In the genomic region with DNA sequence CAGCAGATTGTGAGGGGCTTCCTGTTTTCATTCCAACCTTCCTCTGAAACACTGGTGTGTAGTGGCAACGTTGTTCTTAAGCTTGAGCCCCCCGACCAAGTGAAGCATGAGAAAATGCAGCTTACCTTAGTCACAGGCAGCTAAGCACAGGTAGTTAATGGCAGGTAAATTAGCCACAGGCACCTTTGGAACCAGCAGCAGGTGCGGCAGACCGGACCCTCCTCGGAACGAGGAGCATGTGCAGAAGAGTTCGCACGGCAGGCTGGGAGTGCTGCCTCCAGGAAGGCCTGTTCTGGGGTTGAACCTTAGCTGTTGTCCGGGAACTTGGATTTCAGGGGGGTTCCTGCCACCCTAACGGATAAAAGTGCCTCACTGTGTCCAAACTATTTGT, we compare ENCODE assay signal across 26 cellular contexts. TPM values are rescaled to one million over a fixed set of nuclear protein-coding genes. Genes with fewer than 3 reads are reported as not detected.
DNase-seq lines count a peak whose midpoint lies in the region; ATAC-seq, FAIRE-seq and TF ChIP-seq lines count a peak whose summit lies in the region.
"Had no signal": no experiment of that assay in that cellular context is flagged by ENCODE, and none has a peak within 500 bp of the region (broad histone marks: within the 10 kb centered on the region; RNA-seq: fewer than 3 reads in every experiment).

No MANE protein-coding gene starts in this region.

- DNase-seq in NCI-H2029 (lab: John Stamatoyannopoulos, UW) (peak; percentile 20), NCI-H2029 treated with DMSO at 0.1 percent for 48 hours (lab: John Stamatoyannopoulos, UW) (no peak), trophoblast cell (peak; percentile 32 to 39), RCC 7860 (ENCODE audit: low spot score) (no peak), AG08395 (ENCODE audit: low spot score) (no peak)
- DNase-seq: 8988T; activated CD4-positive, alpha-beta memory T cell treated with anti-CD3 and anti-CD28 coated beads, Interleukin-2, amount 10 ng/mL, durations not matched to agents 7 days and 5 days; activated naive CD4-positive, alpha-beta T cell treated with anti-CD3 and anti-CD28 coated beads for 36 hours; activated T-cell treated with anti-CD3 and anti-CD28 coated beads, Interleukin-2, amount 50 U/mL, for 4 hours; glutamatergic neuron; Karpas-422; left lung; midbrain; NCI-H1930; NCI-H510A treated with DMSO at 0.1 percent for 48 hours; SHP77; stimulated activated CD4-positive, alpha-beta T cell treated with anti-CD3 and anti-CD28 coated beads, Interleukin-1b, Interleukin-23, amount 100 ng/mL, for 48 hours; stimulated activated naive B cell treated with anti-CD40 and anti-IgM and Interleukin-4, amounts not matched to agents 10 μg/mL and 1 μg/mL and 100 μg/mL, for 72 hours; testis had no signal

- H2BK5ac ChIP-seq in trophoblast cell (ENCODE audit: low read depth, low read length, poor library complexity), result peak overlapping the region; percentile 49

- H3K4me3 ChIP-seq in DOHH2 (ENCODE audit: low read length), result peak overlapping the region; percentile 36
- H3K4me3 ChIP-seq in duodenal mucosa (ENCODE audit: low read depth in 1 of 2, low read length in 2 of 2), result peak overlapping the region in 1 of 2 donors; percentile 44
- H3K4me3 ChIP-seq in trophoblast cell (ENCODE audit: low read depth, low read length), result no peak overlapping the region
- H3K4me3 ChIP-seq: cardiac muscle cell, GM23248, left lung, testis had no signal

- H3K27me3 ChIP-seq in DOHH2 (ENCODE audit: control insufficient read depth, low read length), result no peaks in the 10 kb centered on the region
- H3K27me3 ChIP-seq in duodenal mucosa (ENCODE audit: control insufficient read depth in 1 of 2, insufficient read depth in 2 of 2, low read length in 2 of 2), result no peaks in the 10 kb centered on the region
- H3K27me3 ChIP-seq in trophoblast cell (ENCODE audit: insufficient read depth, low read length), result no peaks in the 10 kb centered on the region
- H3K27me3 ChIP-seq: testis had no signal

- no peak for TF ChIP-seq CTCF in DOHH2 (IDR thresholded peaks at IDR 0.05; ENCODE audit: low read depth, low read length, poor library complexity, severe bottlenecking)

- no peak overlapping the region for H4K12ac ChIP-seq in trophoblast cell (ENCODE audit: low read depth, low read length)

- H2AK5ac ChIP-seq in trophoblast cell (ENCODE audit: low read length), result peak overlapping the region; percentile 30

- no peaks in the 10 kb centered on the region for H3K9me2 ChIP-seq in DOHH2 (replicated peaks; ENCODE audit: control insufficient read depth, low read length)

- peak overlapping the region; percentile 55 for H3K4me2 ChIP-seq in DOHH2 (ENCODE audit: low read length)
- H3K4me2 ChIP-seq in trophoblast cell (ENCODE audit: low read length), result peak overlapping the region; percentile 43

- H3K36me3 ChIP-seq in DOHH2 (ENCODE audit: control insufficient read depth, low read length) (no peaks in the 10 kb centered on the region), duodenal mucosa (ENCODE audit: control insufficient read depth in 1 of 2, insufficient read depth in 2 of 2, low read length in 2 of 2) (no peaks in the 10 kb centered on the region), trophoblast cell (ENCODE audit: control insufficient read depth in 1 of 2, insufficient read depth in 2 of 2, low read length in 2 of 2) (no peaks in the 10 kb centered on the region)
- H3K36me3 ChIP-seq: cardiac muscle cell, left lung had no signal

- H3K4me1 ChIP-seq in DOHH2 (ENCODE audit: control insufficient read depth, low read length) (peaks cover 96% of the 10 kb centered on the region), duodenal mucosa (ENCODE audit: control insufficient read depth in 1 of 2, insufficient read depth in 2 of 2, low read length in 2 of 2) (peaks cover 18 to 27% of the 10 kb centered on the region in 2 donors), trophoblast cell (ENCODE audit: control insufficient read depth in 1 of 2, insufficient read depth in 2 of 2, low read length in 2 of 2) (peaks cover 21 to 27% of the 10 kb centered on the region in 2 experiments)
- H3K4me1 ChIP-seq: testis had no signal

- H3K18ac ChIP-seq in trophoblast cell (ENCODE audit: low read length), result peak overlapping the region; percentile 34

- H3K9ac ChIP-seq in duodenal mucosa (ENCODE audit: low read depth in 1 of 2, low read length in 2 of 2) (no peak overlapping the region), trophoblast cell (ENCODE audit: low read length) (no peak overlapping the region)
- H3K9ac ChIP-seq: GM23248 had no signal

- H2BK12ac ChIP-seq in trophoblast cell (ENCODE audit: low read length), result peak overlapping the region; percentile 43

- ATAC-seq in GM21360 (IDR thresholded peaks at IDR 0.05; ENCODE audit: unreplicated experiment), result no peak
- ATAC-seq: activated CD4-positive, CD25-positive, alpha-beta regulatory T cell treated with anti-CD3 and anti-CD28 coated beads, Interleukin-2, amount 50 U/mL, for 24 hours; activated T-cell treated with anti-CD3 and anti-CD28 coated beads, Interleukin-2, amount 50 U/mL, for 4 hours; stimulated activated naive B cell treated with anti-CD40 and anti-IgM and Interleukin-4, amounts not matched to agents 10 μg/mL and 1 μg/mL and 100 μg/mL, for 72 hours had no signal

- H4K20me1 ChIP-seq in DOHH2 (ENCODE audit: control insufficient read depth, insufficient read depth, low read depth, low read length), result no peaks in the 10 kb centered on the region

- no peak overlapping the region for H4K8ac ChIP-seq in trophoblast cell (ENCODE audit: low read depth, low read length)

- H3K23ac ChIP-seq in trophoblast cell (ENCODE audit: low read length), result no peak overlapping the region

- peak overlapping the region; percentile 46 for H4K91ac ChIP-seq in trophoblast cell (ENCODE audit: low read depth, low read length)

- FAIRE-seq in RCC 7860 (lab: Jason Lieb, UNC), result no peak

- no peak overlapping the region for H2AFZ ChIP-seq in trophoblast cell (ENCODE audit: insufficient read depth, low read length, poor library complexity)
- H2AFZ ChIP-seq: GM23248 had no signal

- no peaks in the 10 kb centered on the region for H3K9me3 ChIP-seq in DOHH2 (ENCODE audit: control insufficient read depth, insufficient read depth, low read length)
- no peaks in the 10 kb centered on the region for H3K9me3 ChIP-seq in duodenal mucosa (ENCODE audit: control insufficient read depth in 1 of 2, low read length in 2 of 2)
- H3K9me3 ChIP-seq in trophoblast cell (ENCODE audit: insufficient read depth, low read depth, low read length), result no peaks in the 10 kb centered on the region
- H3K9me3 ChIP-seq: left lung, testis had no signal

- H3F3A ChIP-seq in DOHH2 (ENCODE audit: control insufficient read depth, insufficient read depth), result peaks cover 8% of the 10 kb centered on the region

- no CpG with 5 or more reads among the region's 10 CpGs for WGBS in trophoblast cell (ENCODE audit: extremely low coverage, insufficient coverage, insufficient read length)

- H3K14ac ChIP-seq in trophoblast cell (ENCODE audit: low read length), result peak overlapping the region; percentile 41

- H3K4ac ChIP-seq in trophoblast cell (ENCODE audit: low read depth, low read length), result no peak overlapping the region

- H3K79me1 ChIP-seq in trophoblast cell (ENCODE audit: low read length), result peaks cover 10% of the 10 kb centered on the region

- H3K79me2 ChIP-seq in DOHH2 (ENCODE audit: control insufficient read depth, low read length) (no peaks in the 10 kb centered on the region), trophoblast cell (ENCODE audit: control insufficient read depth, insufficient read depth, low read length, poor library complexity) (no peaks in the 10 kb centered on the region)

- H3K27ac ChIP-seq in DOHH2 (ENCODE audit: low read depth, low read length) (peak overlapping the region; percentile 28), duodenal mucosa (ENCODE audit: low read depth, low read length) (peak overlapping the region; percentile 75), trophoblast cell (ENCODE audit: low read depth, low read length) (peak overlapping the region; percentile 70)
- H3K27ac ChIP-seq: cardiac muscle cell, GM23248, left lung, testis had no signal

- peak overlapping the region; percentile 50 for H2BK120ac ChIP-seq in trophoblast cell (ENCODE audit: insufficient read depth, low read length, poor library complexity)

RNA-seq across cellular contexts. Expression of gene IRF8, which starts 7.2 kb away (rescaled TPM):
- polyA plus RNA-seq in trophoblast cell (2013), result 4.1 and 4.2 TPM in 2 replicates
- polyA plus RNA-seq: BJ had no signal

Comparison
In these comparisons a context has a peak if more than half of its experiments do, and no peak if none do; other contexts are left out.
1. DNase-seq: peak in NCI-H2029 (single experiment) and trophoblast cell (2 of 2); none in NCI-H2029 treated with DMSO at 0.1 percent for 48 hours (single experiment), RCC 7860 (single experiment) and AG08395 (single experiment).
2. Peak in every context shown above with its lines, with median percentiles within 50 percentile points of each other: H3K27ac ChIP-seq.